8 cellular contexts compared by ENCODE assay signal in genomic region chr1:226940029-226940805, GRCh38. TPM values are rescaled to one million over a fixed set of nuclear protein-coding genes. Genes with fewer than 3 reads are reported as not detected.
DNase-seq lines count a peak whose midpoint lies in the region; ATAC-seq, FAIRE-seq and TF ChIP-seq lines count a peak whose summit lies in the region.

Gene COQ8A, plus strand, starts transcription at chr1:226940294. Its CDS starts 21,092 bp downstream, at chr1:226961386.

- H3K4me3 Mint-ChIP-seq in activated naive CD4-positive, alpha-beta T cell treated with anti-CD3 and anti-CD28 coated beads for 36 hours, result peak within 1 kb of the TSS; percentile 82
- H3K4me3 Mint-ChIP-seq in neural progenitor cell, result peak within 1 kb of the TSS; percentile 88

- H3K9ac ChIP-seq in SK-N-MC (ENCODE audit: insufficient read length) (peak within 1 kb of the TSS; percentile 85), neural progenitor cell (no peak within 1 kb of the TSS), stomach smooth muscle (ENCODE audit: low read length in 2 of 2) (peak within 1 kb of the TSS; percentile 77 to 94)

- peak; percentile 97 for ATAC-seq in HG02571 (IDR thresholded peaks at IDR 0.05; ENCODE audit: unreplicated experiment)

- intact Hi-C loops in activated naive CD4-positive, alpha-beta T cell treated with anti-CD3 and anti-CD28 coated beads for 36 hours (cut with micrococcal nuclease), result loop anchor here (1.0 to 5.0 kb wide), 9 partner anchors 9 to 1227 kb away; partner anchors contain the start of genes IBA57, JMJD4, PARP1 and SNAP47

- peak; percentile 82 for TF ChIP-seq POLR2A in NB4 (IDR thresholded peaks at IDR 0.05; ENCODE audit: extremely low read depth, insufficient read length)

- peak within 1 kb of the TSS; percentile 92 for H3K4me3 ChIP-seq in NB4 (ENCODE audit: low read depth, low read length)
- H3K4me3 ChIP-seq in SK-N-MC, result peak within 1 kb of the TSS; percentile 87
- H3K4me3 ChIP-seq in neural progenitor cell, result peak within 1 kb of the TSS; percentile 47
- peak within 1 kb of the TSS; percentile 88 to 96 for H3K4me3 ChIP-seq in stomach smooth muscle (ENCODE audit: low read length in 2 of 2)

- peak within 1 kb of the TSS; percentile 83 for H3K27ac ChIP-seq in SK-N-MC
- peak within 1 kb of the TSS; percentile 60 for H3K27ac ChIP-seq in neural progenitor cell
- H3K27ac ChIP-seq in stomach smooth muscle (ENCODE audit: low read length), result peak within 1 kb of the TSS; percentile 99

- H3K9me3 ChIP-seq in SK-N-MC (ENCODE audit: low read depth, low read length), result no peaks in the 10 kb centered on the region
- no peaks in the 10 kb centered on the region for H3K9me3 ChIP-seq in neural progenitor cell (ENCODE audit: low read depth)
- H3K9me3 ChIP-seq in stomach smooth muscle (ENCODE audit: control insufficient read depth in 2 of 2, low read length in 2 of 2), result no peaks in the 10 kb centered on the region

- no peaks in the 10 kb centered on the region for H3K27me3 Mint-ChIP-seq in activated naive CD4-positive, alpha-beta T cell treated with anti-CD3 and anti-CD28 coated beads for 36 hours (ENCODE audit: low read depth)
- H3K27me3 Mint-ChIP-seq in neural progenitor cell (ENCODE audit: insufficient read depth, low read depth), result peaks cover 3% of the 10 kb centered on the region

- peaks cover 21% of the 10 kb centered on the region for H3K79me2 ChIP-seq in neural progenitor cell (ENCODE audit: low read depth)

- DNase-seq in NB4 (ENCODE audit: low read depth) (peak; percentile 99), SK-N-MC (ENCODE audit: low read depth, low spot score) (peak; percentile 94), foreskin melanocyte (peak; percentile 99), neural progenitor cell (ENCODE audit: low spot score) (peak; percentile 100)
- peak; percentile 99 for DNase-seq in activated naive CD4-positive, alpha-beta T cell treated with anti-CD3 and anti-CD28 coated beads for 36 hours

- H3K27ac Mint-ChIP-seq in activated naive CD4-positive, alpha-beta T cell treated with anti-CD3 and anti-CD28 coated beads for 36 hours, result peak within 1 kb of the TSS; percentile 90
- H3K27ac Mint-ChIP-seq in neural progenitor cell, result peak within 1 kb of the TSS; percentile 16

- H4K20me1 ChIP-seq in neural progenitor cell (ENCODE audit: low read depth), result no peaks in the 10 kb centered on the region

- H3K27me3 ChIP-seq in neural progenitor cell, result peaks cover 7% of the 10 kb centered on the region
- H3K27me3 ChIP-seq in stomach smooth muscle (ENCODE audit: control insufficient read depth in 1 of 2, insufficient read depth in 2 of 2, low read length in 2 of 2), result no peaks in the 10 kb centered on the region

- H2AFZ ChIP-seq in neural progenitor cell (replicated peaks), result peak within 1 kb of the TSS; percentile 83

- H3K36me3 ChIP-seq in SK-N-MC (ENCODE audit: insufficient read depth, low read length) (no peaks in the 10 kb centered on the region), neural progenitor cell (no peaks in the 10 kb centered on the region), stomach smooth muscle (ENCODE audit: control insufficient read depth in 2 of 2, insufficient read depth in 2 of 2, low read length in 2 of 2) (no peaks in the 10 kb centered on the region)

- CTCF ChIA-PET in activated naive CD4-positive, alpha-beta T cell treated with anti-CD3 and anti-CD28 coated beads for 36 hours (lab: Charles Lee), result interaction anchor here (1.0 kb wide), 1 partner anchor 306 kb away, joined by 3 read pairs; no protein-coding TSS in a partner anchor

- peaks cover 48% of the 10 kb centered on the region for H3K4me1 Mint-ChIP-seq in activated naive CD4-positive, alpha-beta T cell treated with anti-CD3 and anti-CD28 coated beads for 36 hours (ENCODE audit: low read depth)
- H3K4me1 Mint-ChIP-seq in neural progenitor cell, result peaks cover 38% of the 10 kb centered on the region

- peak within 1 kb of the TSS; percentile 78 for H3K4me2 ChIP-seq in neural progenitor cell

- peak; percentile 96 for FAIRE-seq in G401.6 (lab: Jason Lieb, UNC)

- H3K4me1 ChIP-seq in neural progenitor cell (peaks cover 14% of the 10 kb centered on the region), stomach smooth muscle (ENCODE audit: control insufficient read depth, insufficient read depth, low read length) (peaks cover 50% of the 10 kb centered on the region)

- peaks cover 1% of the 10 kb centered on the region for H3K36me3 Mint-ChIP-seq in activated naive CD4-positive, alpha-beta T cell treated with anti-CD3 and anti-CD28 coated beads for 36 hours (ENCODE audit: low read depth)
- H3K36me3 Mint-ChIP-seq in neural progenitor cell, result peaks cover 3% of the 10 kb centered on the region

- H3F3A ChIP-seq in neural progenitor cell (ENCODE audit: low read depth), result peaks cover 10% of the 10 kb centered on the region

- TF ChIP-seq CTCF in NB4 (IDR thresholded peaks at IDR 0.05; ENCODE audit: low read depth, low read length) (no peak), neural progenitor cell (IDR thresholded peaks at IDR 0.05) (no peak)

- H3K9me3 Mint-ChIP-seq in activated naive CD4-positive, alpha-beta T cell treated with anti-CD3 and anti-CD28 coated beads for 36 hours, result peaks cover 4% of the 10 kb centered on the region
- H3K9me3 Mint-ChIP-seq in neural progenitor cell, result peaks cover 6% of the 10 kb centered on the region

RNA-seq across cellular contexts. Expression of gene COQ8A, which starts in this region (rescaled TPM):
- total RNA-seq in activated naive CD4-positive, alpha-beta T cell treated with anti-CD3 and anti-CD28 coated beads for 36 hours, result 10 to 100 TPM; 24.8 to 26.5 TPM
- total RNA-seq in neural progenitor cell (ENCODE audit: low replicate concordance), result 13.8 and 18.8 TPM in 2 replicates

Comparison
In these comparisons a context has a peak if more than half of its experiments do, and no peak if none do; other contexts are left out.
1. Peak in every context shown above with its lines: DNase-seq, ATAC-seq, H3K4me3 ChIP-seq and H3K27ac ChIP-seq.